16 cellular contexts compared by ENCODE assay signal in genomic region chr9:109953813-109954489, GRCh38.
DNase-seq lines count a peak whose midpoint lies in the region; ATAC-seq and TF ChIP-seq lines count a peak whose summit lies in the region.
"Had no signal": no experiment of that assay in that cellular context is flagged by ENCODE, and none has a peak within 500 bp of the region (broad histone marks: within the 10 kb centered on the region; RNA-seq: fewer than 3 reads in every experiment).

No MANE protein-coding gene starts in this region.

- peak; percentile 67 to 81 for ATAC-seq in stimulated activated naive B cell treated with anti-CD40 and anti-IgM and Interleukin-4, amounts not matched to agents 10 μg/mL and 1 μg/mL and 100 μg/mL, for 72 hours (replicated peaks)
- ATAC-seq: psoas muscle had no signal

- H3K4me1 ChIP-seq in adrenal gland (replicated peaks in 1 of 2), result no peaks in the 10 kb centered on the region
- H3K4me1 ChIP-seq: vagina had no signal

- 87 to 94% (median 88%) methylated on average over 3 of the region's 3 CpGs for WGBS in adrenal gland, 4 donors

- intact Hi-C loops in activated CD4-positive, alpha-beta T cell treated with anti-CD3 and anti-CD28 coated beads, Interleukin-2, amount 10 ng/mL, durations not matched to agents 24 days and 14 days (cut with micrococcal nuclease), result no loop called here
- intact Hi-C loops in adrenal gland (cut with DNase I), result no loop called here

- no peak overlapping the region for H3K27ac Mint-ChIP-seq in activated CD4-positive, alpha-beta T cell treated with anti-CD3 and anti-CD28 coated beads, Interleukin-2, amount 10 ng/mL, durations not matched to agents 24 days and 14 days
- peak overlapping the region; percentile 67 for H3K27ac Mint-ChIP-seq in stimulated activated naive B cell treated with anti-CD40 and anti-IgM and Interleukin-4, amounts not matched to agents 10 μg/mL and 1 μg/mL and 100 μg/mL, for 72 hours
- H3K27ac Mint-ChIP-seq: activated naive CD4-positive, alpha-beta T cell treated with anti-CD3 and anti-CD28 coated beads, Interleukin-2, amount 50 U/mL, for 24 hours; immature natural killer cell; T-helper 1 cell treated with Interleukin-12 subunit alpha and Interleukin-12 subunit beta and Interleukin-4 antibody, amounts not matched to agents 30 μg/mL and 1 μg/mL, for 36 hours had no signal

- H3K9me3 ChIP-seq in adrenal gland (replicated peaks in 1 of 3), result no peaks in the 10 kb centered on the region
- H3K9me3 ChIP-seq: psoas muscle, vagina had no signal

- peak; percentile 43 for DNase-seq in activated CD4-positive, alpha-beta T cell treated with anti-CD3 and anti-CD28 coated beads, Interleukin-2, amount 10 ng/mL, durations not matched to agents 24 days and 14 days
- DNase-seq in activated CD4-positive, alpha-beta T cell treated with anti-CD3 and anti-CD28 coated beads for 1 hour, result no peak
- DNase-seq in NB4 (ENCODE audit: low read depth), result no peak
- DNase-seq in epithelial cell of proximal tubule (ENCODE audit: low read depth), result no peak
- DNase-seq in stimulated activated naive B cell treated with anti-CD40 and anti-IgM and Interleukin-4, amounts not matched to agents 10 μg/mL and 1 μg/mL and 100 μg/mL, for 72 hours, result no peak
- DNase-seq in stimulated activated CD4-positive, alpha-beta T cell treated with anti-CD3 and anti-CD28 coated beads, Interleukin-15, amount 100 ng/mL, for 24 hours, result no peak
- DNase-seq in UCSD-AML1 (lab: John Stamatoyannopoulos, UW; ENCODE audit: unreplicated experiment), result no peak
- no peak for DNase-seq in adrenal gland
- DNase-seq: immature natural killer cell; KBM-7; NCI-H2107; psoas muscle; stimulated activated CD4-positive, alpha-beta T cell treated with anti-CD3 and anti-CD28 coated beads, Interleukin-1b, Interleukin-23, amount 100 ng/mL, for 48 hours had no signal

- H3K4me1 Mint-ChIP-seq in activated CD4-positive, alpha-beta T cell treated with anti-CD3 and anti-CD28 coated beads, Interleukin-2, amount 10 ng/mL, durations not matched to agents 24 days and 14 days, result peaks cover 44% of the 10 kb centered on the region
- H3K4me1 Mint-ChIP-seq in stimulated activated naive B cell treated with anti-CD40 and anti-IgM and Interleukin-4, amounts not matched to agents 10 μg/mL and 1 μg/mL and 100 μg/mL, for 72 hours, result peaks cover 42 to 73% of the 10 kb centered on the region in 2 donors
- H3K4me1 Mint-ChIP-seq: immature natural killer cell had no signal

- H3K36me3 ChIP-seq in adrenal gland (replicated peaks in 1 of 2), result no peaks in the 10 kb centered on the region
- H3K36me3 ChIP-seq: vagina had no signal

- TF ChIP-seq CTCF in NB4 (IDR thresholded peaks at IDR 0.05; ENCODE audit: low read depth, low read length) (peak; percentile 34), epithelial cell of proximal tubule (conservative IDR thresholded peaks at IDR 0.05; ENCODE audit: low read depth, low read length) (peak; percentile 47), adrenal gland (IDR thresholded peaks at IDR 0.05) (no peak)

- H3K36me3 Mint-ChIP-seq in activated CD4-positive, alpha-beta T cell treated with anti-CD3 and anti-CD28 coated beads, Interleukin-2, amount 10 ng/mL, durations not matched to agents 24 days and 14 days (ENCODE audit: low read depth), result peaks cover 9% of the 10 kb centered on the region
- H3K36me3 Mint-ChIP-seq in stimulated activated naive B cell treated with anti-CD40 and anti-IgM and Interleukin-4, amounts not matched to agents 10 μg/mL and 1 μg/mL and 100 μg/mL, for 72 hours, result peaks cover 3 to 5% of the 10 kb centered on the region in 2 donors
- H3K36me3 Mint-ChIP-seq: activated naive CD4-positive, alpha-beta T cell treated with anti-CD3 and anti-CD28 coated beads, Interleukin-2, amount 50 U/mL, for 24 hours; immature natural killer cell had no signal

- H3K27me3 ChIP-seq in adrenal gland, result no peaks in the 10 kb centered on the region
- H3K27me3 ChIP-seq: vagina had no signal

- H3K9me3 Mint-ChIP-seq in activated CD4-positive, alpha-beta T cell treated with anti-CD3 and anti-CD28 coated beads, Interleukin-2, amount 10 ng/mL, durations not matched to agents 24 days and 14 days, result peaks cover 5% of the 10 kb centered on the region
- H3K9me3 Mint-ChIP-seq in stimulated activated naive B cell treated with anti-CD40 and anti-IgM and Interleukin-4, amounts not matched to agents 10 μg/mL and 1 μg/mL and 100 μg/mL, for 72 hours, result no peaks in the 10 kb centered on the region
- H3K9me3 Mint-ChIP-seq: activated naive CD4-positive, alpha-beta T cell treated with anti-CD3 and anti-CD28 coated beads, Interleukin-2, amount 50 U/mL, for 24 hours; immature natural killer cell; T-helper 1 cell treated with Interleukin-12 subunit alpha and Interleukin-12 subunit beta and Interleukin-4 antibody, amounts not matched to agents 30 μg/mL and 1 μg/mL, for 36 hours had no signal

- H3K4me3 Mint-ChIP-seq in activated CD4-positive, alpha-beta T cell treated with anti-CD3 and anti-CD28 coated beads, Interleukin-2, amount 10 ng/mL, durations not matched to agents 24 days and 14 days, result no peak overlapping the region
- peak overlapping the region in 1 of 2 donors; percentile 25 for H3K4me3 Mint-ChIP-seq in stimulated activated naive B cell treated with anti-CD40 and anti-IgM and Interleukin-4, amounts not matched to agents 10 μg/mL and 1 μg/mL and 100 μg/mL, for 72 hours
- H3K4me3 Mint-ChIP-seq: activated naive CD4-positive, alpha-beta T cell treated with anti-CD3 and anti-CD28 coated beads, Interleukin-2, amount 50 U/mL, for 24 hours; immature natural killer cell; T-helper 1 cell treated with Interleukin-12 subunit alpha and Interleukin-12 subunit beta and Interleukin-4 antibody, amounts not matched to agents 30 μg/mL and 1 μg/mL, for 36 hours had no signal

- no peak overlapping the region for H3K27ac ChIP-seq in adrenal gland
- H3K27ac ChIP-seq: psoas muscle, vagina had no signal

- TF ChIP-seq POLR2A in NB4 (IDR thresholded peaks at IDR 0.05; ENCODE audit: extremely low read depth, insufficient read length) (no peak), adrenal gland (IDR thresholded peaks at IDR 0.05) (no peak)

- peaks cover 5% of the 10 kb centered on the region for H3K27me3 Mint-ChIP-seq in activated CD4-positive, alpha-beta T cell treated with anti-CD3 and anti-CD28 coated beads, Interleukin-2, amount 10 ng/mL, durations not matched to agents 24 days and 14 days
- H3K27me3 Mint-ChIP-seq in stimulated activated naive B cell treated with anti-CD40 and anti-IgM and Interleukin-4, amounts not matched to agents 10 μg/mL and 1 μg/mL and 100 μg/mL, for 72 hours, result no peaks in the 10 kb centered on the region
- H3K27me3 Mint-ChIP-seq: activated naive CD4-positive, alpha-beta T cell treated with anti-CD3 and anti-CD28 coated beads, Interleukin-2, amount 50 U/mL, for 24 hours had no signal

- no peak overlapping the region for H3K4me3 ChIP-seq in NB4 (ENCODE audit: low read depth, low read length)
- no peak overlapping the region for H3K4me3 ChIP-seq in epithelial cell of proximal tubule (ENCODE audit: low read depth, low read length)
- H3K4me3 ChIP-seq in adrenal gland, result no peak overlapping the region
- H3K4me3 ChIP-seq: psoas muscle, vagina had no signal

Comparison
In these comparisons a context has a peak if more than half of its experiments do, and no peak if none do; other contexts are left out.
1. CTCF ChIP-seq: peak in NB4 (single experiment) and epithelial cell of proximal tubule (single experiment); none in adrenal gland (0 of 6).